8 cellular contexts compared by ENCODE assay signal in genomic region chr4:158667651-158668198, GRCh38. TPM values are rescaled to one million over a fixed set of nuclear protein-coding genes. Genes with fewer than 3 reads are reported as not detected.
DNase-seq lines count a peak whose midpoint lies in the region; ATAC-seq and TF ChIP-seq lines count a peak whose summit lies in the region.

No MANE protein-coding gene starts in this region.

- DNase-seq in Caco-2: peak in 1 of 2 experiments; percentile 59
- peak; percentile 74 for DNase-seq in HuH-7 (ENCODE audit: low spot score)
- DNase-seq in activated CD4-positive, alpha-beta T cell treated with anti-CD3 and anti-CD28 coated beads, Interleukin-2, amount 50 U/mL, for 48 hours: peak; percentile 28 to 33
- peak; percentile 52 for DNase-seq in iris pigment epithelial cell (ENCODE audit: low read depth)
- DNase-seq in NCI-H1694 (lab: John Stamatoyannopoulos, UW): no peak
- no peak for DNase-seq in left lobe of liver (ENCODE audit: low spot score)
- DNase-seq in neuronal stem cell (ENCODE audit: low spot score): no peak

- H3K9ac ChIP-seq in neuronal stem cell (ENCODE audit: low read depth, low read length, poor library complexity): no peak overlapping the region

- intact Hi-C loops in Caco-2 (cut with micrococcal nuclease; ENCODE audit: unreplicated experiment): loop anchor here (1.0 kb wide), 1 partner anchor 56 kb away; the partner anchor contains the start of gene PPID

- POLR2A ChIA-PET in Caco-2 (lab: Charles Lee): no interaction called here

- ATAC-seq in GM19397 (IDR thresholded peaks at IDR 0.05; ENCODE audit: unreplicated experiment) (no peak), left lobe of liver (no peak)

- no peak overlapping the region for H2AFZ ChIP-seq in neuronal stem cell (ENCODE audit: low read length)

- no peak overlapping the region for H2BK120ac ChIP-seq in neuronal stem cell (ENCODE audit: low read depth, low read length)

- H3K36me3 Mint-ChIP-seq in Caco-2 (ENCODE audit: insufficient read depth, unreplicated experiment): peaks cover 20% of the 10 kb centered on the region

- no peaks in the 10 kb centered on the region for H3K9me3 ChIP-seq in Caco-2
- H3K9me3 ChIP-seq in neuronal stem cell (replicated peaks in 1 of 2; ENCODE audit: control insufficient read depth in 2 of 2, insufficient read depth in 1 of 2, low read depth in 1 of 2, low read length in 2 of 2): no peaks in the 10 kb centered on the region

- no peak overlapping the region for H2BK15ac ChIP-seq in neuronal stem cell (ENCODE audit: low read length)

- no peak overlapping the region for H2BK5ac ChIP-seq in neuronal stem cell (ENCODE audit: low read length)

- H3K36me3 ChIP-seq in Caco-2 (ENCODE audit: control insufficient read depth, insufficient read depth, low read length) (no peaks in the 10 kb centered on the region), neuronal stem cell (replicated peaks in 1 of 2; ENCODE audit: control insufficient read depth in 2 of 2, insufficient read depth in 2 of 2, low read length in 2 of 2) (peaks cover 5 to 51% of the 10 kb centered on the region in 2 donors)

- WGBS in neuronal stem cell (ENCODE audit: extremely low coverage in 2 of 2, insufficient read length in 2 of 2, insufficient replicate concordance in 1 of 2), 2 donors: no CpG with 5 or more reads among the region's 3 CpGs

- H3K4me2 ChIP-seq in neuronal stem cell (ENCODE audit: insufficient read depth, low read length, poor library complexity, severe bottlenecking): no peak overlapping the region

- no TSS peak for BruUV-seq in Caco-2 (replicated peaks; lab: Mats Ljungman, UMichigan)

- no peak overlapping the region for H3K14ac ChIP-seq in neuronal stem cell (ENCODE audit: low read length)

- H2AK5ac ChIP-seq in neuronal stem cell (ENCODE audit: low read depth, low read length): no peak overlapping the region

- no peak overlapping the region for H3K4me3 Mint-ChIP-seq in Caco-2 (ENCODE audit: unreplicated experiment)

- no peak overlapping the region for H3K27ac ChIP-seq in neuronal stem cell (replicated peaks; ENCODE audit: low read length)

- H3K27me3 Mint-ChIP-seq in Caco-2 (ENCODE audit: insufficient read depth, unreplicated experiment): no peaks in the 10 kb centered on the region

- no peak overlapping the region for H3K18ac ChIP-seq in neuronal stem cell (ENCODE audit: low read length)

- H4K91ac ChIP-seq in neuronal stem cell (ENCODE audit: low read depth, low read length, poor library complexity): no peak overlapping the region

- peak; percentile 69 to 76 for TF ChIP-seq CTCF in Caco-2 (IDR thresholded peaks at IDR 0.05; ENCODE audit: insufficient read depth in 1 of 2, low read depth in 1 of 2, low read length in 1 of 2, severe bottlenecking in 1 of 2, unreplicated experiment in 1 of 2)

- H3K4me1 ChIP-seq in Caco-2 (0 out of 2 replicates have a peak, but pooled peaks cover 3% of the 10 kb centered on the region), neuronal stem cell (ENCODE audit: control insufficient read depth in 2 of 2, insufficient read depth in 1 of 2, low read depth in 1 of 2, low read length in 2 of 2) (peaks cover 0 to 2% of the 10 kb centered on the region in 2 donors)

- H3K4ac ChIP-seq in neuronal stem cell (ENCODE audit: low read length): no peak overlapping the region

- H3K9me3 Mint-ChIP-seq in Caco-2 (ENCODE audit: unreplicated experiment): no peaks in the 10 kb centered on the region

- no peak overlapping the region for H3K27ac Mint-ChIP-seq in Caco-2 (ENCODE audit: unreplicated experiment)

- H3K27me3 ChIP-seq in Caco-2 (replicated peaks; ENCODE audit: control insufficient read depth, insufficient read depth, low read length) (no peaks in the 10 kb centered on the region), neuronal stem cell (ENCODE audit: control insufficient read depth in 3 of 3, insufficient read depth in 3 of 3, low read depth in 1 of 3, low read length in 3 of 3) (no peaks in the 10 kb centered on the region)

- no peak overlapping the region for H3K4me3 ChIP-seq in Caco-2 (ENCODE audit: low read depth, low read length)
- no peak overlapping the region for H3K4me3 ChIP-seq in neuronal stem cell (ENCODE audit: low read length in 2 of 2)

- CTCF ChIA-PET in Caco-2 (lab: Charles Lee): interaction anchor here (0.7 kb wide), 1 partner anchor 265 kb away, joined by 3 read pairs; no protein-coding TSS in a partner anchor

- no peak overlapping the region for H2BK12ac ChIP-seq in neuronal stem cell (ENCODE audit: low read length)

- peaks cover 5% of the 10 kb centered on the region for H3K79me1 ChIP-seq in neuronal stem cell (ENCODE audit: low read depth, low read length)

- no peak overlapping the region for H4K8ac ChIP-seq in neuronal stem cell (ENCODE audit: low read depth, low read length)

- H3K23ac ChIP-seq in neuronal stem cell (ENCODE audit: low read depth, low read length, poor library complexity): no peak overlapping the region

- H3K4me1 Mint-ChIP-seq in Caco-2 (ENCODE audit: low read depth, unreplicated experiment): peaks cover 14% of the 10 kb centered on the region

RNA-seq across cellular contexts. Expression of gene C4orf46, which starts 4.0 kb away (rescaled TPM):
- total RNA-seq in Caco-2 (2022): 16.7 and 17.4 TPM in 2 replicates
- 0.60 TPM for total RNA-seq in left lobe of liver
- polyA plus RNA-seq in neuronal stem cell (2013, experiment 1 of 2): 32.6 TPM
- 33.7 TPM for polyA plus RNA-seq in neuronal stem cell (2013, experiment 2 of 2)

RNA-seq across cellular contexts. Expression of gene ETFDH, which starts 4.4 kb away (rescaled TPM):
- total RNA-seq in Caco-2 (2022): 5.8 and 6.4 TPM in 2 replicates
- total RNA-seq in left lobe of liver: 134 TPM
- 11.8 TPM for polyA plus RNA-seq in neuronal stem cell (2013, experiment 1 of 2)
- 12.8 TPM for polyA plus RNA-seq in neuronal stem cell (2013, experiment 2 of 2)

RNA-seq across cellular contexts. Expression of gene PPID, which starts 55.5 kb away (rescaled TPM):
- 50.9 and 57.2 TPM in 2 replicates for total RNA-seq in Caco-2 (2022)
- total RNA-seq in left lobe of liver: 12.5 TPM
- 48.1 TPM for polyA plus RNA-seq in neuronal stem cell (2013, experiment 1 of 2)
- 45.4 TPM for polyA plus RNA-seq in neuronal stem cell (2013, experiment 2 of 2)

Comparison
In these comparisons a context has a peak if more than half of its experiments do, and no peak if none do; other contexts are left out.
1. DNase-seq: peak in HuH-7 (single experiment), activated CD4-positive, alpha-beta T cell treated with anti-CD3 and anti-CD28 coated beads, Interleukin-2, amount 50 U/mL, for 48 hours (2 of 2) and iris pigment epithelial cell (single experiment); none in NCI-H1694 (single experiment), left lobe of liver (single experiment) and neuronal stem cell (single experiment).
2. RNA of gene C4orf46, which starts 4.0 kb away (total RNA-seq): 16.7 to 17.4 TPM in Caco-2; 0.60 TPM in left lobe of liver (single experiment); every median in the first group is over 10 times any median in the second.
3. RNA of gene ETFDH, which starts 4.4 kb away (total RNA-seq): 134 TPM in left lobe of liver (single experiment); 5.8 to 6.4 TPM in Caco-2; every median in the first group is over 10 times any median in the second.